Comparison of ENCODE assay signal across 33 cellular contexts in genomic region chr1:84401156-84401555, GRCh38. TPM values are rescaled to one million over a fixed set of nuclear protein-coding genes. Genes with fewer than 3 reads are reported as not detected.
"Had no signal": no experiment of that assay in that cellular context is flagged by ENCODE, and none has a peak within 500 bp of the region (broad histone marks: within the 10 kb centered on the region; RNA-seq: fewer than 3 reads in every experiment).

No MANE protein-coding gene starts in this region.

- H3K9me3 ChIP-seq: left lung, lower lobe of right lung, ovary, right atrium auricular region, right lobe of liver, tibial nerve, uterus had no signal

- H3K36me3 ChIP-seq: left lung, lower lobe of right lung, ovary, right atrium auricular region, right lobe of liver, tibial nerve, uterus had no signal

- H3K4me3 ChIP-seq: left lung, lower lobe of right lung, ovary, right atrium auricular region, right lobe of liver, smooth muscle cell, tibial nerve, uterus had no signal

- H3K27me3 Mint-ChIP-seq: naive B cell; progenitor cell of endocrine pancreas; stimulated activated memory B cell treated with anti-CD40 and anti-IgM and Interleukin-4, amounts not matched to agents 10 μg/mL and 1 μg/mL and 100 μg/mL, for 72 hours; stimulated activated naive CD8-positive, alpha-beta T cell treated with anti-CD3 and anti-CD28 coated beads, Interleukin-15, amount 100 ng/mL, for 72 hours; type B pancreatic cell had no signal

- H3K36me3 Mint-ChIP-seq: immature natural killer cell; naive B cell; natural killer cell; stimulated activated memory B cell treated with anti-CD40 and anti-IgM and Interleukin-4, amounts not matched to agents 10 μg/mL and 1 μg/mL and 100 μg/mL, for 72 hours; type B pancreatic cell had no signal

- H3K27me3 ChIP-seq: left lung, ovary, right atrium auricular region, right lobe of liver, tibial nerve, uterus had no signal

- DNase-seq: hypothalamus; immature natural killer cell; kidney; left colon; left lung; lower lobe of right lung; mammary epithelial cell; mesenchymal stem cell; naive B cell; natural killer cell; nephron progenitor cell; ovary; right lobe of liver; stimulated activated CD4-positive, alpha-beta T cell treated with anti-CD3 and anti-CD28 coated beads, Interleukin-1b, Interleukin-23, amount 100 ng/mL, for 48 hours; stimulated activated CD4-positive, alpha-beta T cell treated with anti-CD3 and anti-CD28 coated beads, Interleukin-2, amount 100 ng/mL, for 48 hours; stimulated activated CD4-positive, alpha-beta T cell treated with anti-CD3 and anti-CD28 coated beads, Interleukin-4, amount 100 ng/mL, for 4 hours; stimulated activated CD8-positive, alpha-beta memory T cell treated with anti-CD3 and anti-CD28 coated beads, Interleukin-4, amount 100 ng/mL, for 48 hours; stimulated activated naive CD4-positive, alpha-beta T cell treated with Interleukin-2 at 50 U/mL for 16 hours; stimulated activated naive CD8-positive, alpha-beta T cell treated with anti-CD3 and anti-CD28 coated beads, Interleukin-15, amount 100 ng/mL, for 72 hours; substantia nigra; uterus had no signal

- H3K9me3 Mint-ChIP-seq: immature natural killer cell; naive B cell; natural killer cell; nephron progenitor cell; stimulated activated memory B cell treated with anti-CD40 and anti-IgM and Interleukin-4, amounts not matched to agents 10 μg/mL and 1 μg/mL and 100 μg/mL, for 72 hours; stimulated activated naive CD8-positive, alpha-beta T cell treated with anti-CD3 and anti-CD28 coated beads, Interleukin-15, amount 100 ng/mL, for 72 hours; type B pancreatic cell had no signal

- H3K4me1 ChIP-seq: left lung, lower lobe of right lung, right atrium auricular region, right lobe of liver, tibial nerve, uterus had no signal

- H3K4me2 ChIP-seq: smooth muscle cell had no signal

- H3K27ac ChIP-seq: left lung, lower lobe of right lung, ovary, right atrium auricular region, right lobe of liver, tibial nerve, uterus had no signal

- H3K27ac Mint-ChIP-seq: immature natural killer cell; naive B cell; natural killer cell; nephron progenitor cell; progenitor cell of endocrine pancreas; stimulated activated memory B cell treated with anti-CD40 and anti-IgM and Interleukin-4, amounts not matched to agents 10 μg/mL and 1 μg/mL and 100 μg/mL, for 72 hours; stimulated activated naive CD8-positive, alpha-beta T cell treated with anti-CD3 and anti-CD28 coated beads, Interleukin-15, amount 100 ng/mL, for 72 hours; type B pancreatic cell had no signal

- ATAC-seq: left colon; left lung; lower lobe of right lung; natural killer cell; right lobe of liver; stimulated activated memory B cell treated with anti-CD40 and anti-IgM and Interleukin-4, amounts not matched to agents 10 μg/mL and 1 μg/mL and 100 μg/mL, for 72 hours; stimulated activated naive CD8-positive, alpha-beta T cell treated with anti-CD3 and anti-CD28 coated beads, Interleukin-15, amount 100 ng/mL, for 72 hours had no signal

- H3K4me3 Mint-ChIP-seq: immature natural killer cell; naive B cell; natural killer cell; nephron progenitor cell; stimulated activated memory B cell treated with anti-CD40 and anti-IgM and Interleukin-4, amounts not matched to agents 10 μg/mL and 1 μg/mL and 100 μg/mL, for 72 hours; stimulated activated naive CD8-positive, alpha-beta T cell treated with anti-CD3 and anti-CD28 coated beads, Interleukin-15, amount 100 ng/mL, for 72 hours; type B pancreatic cell had no signal

- H3K4me1 Mint-ChIP-seq: immature natural killer cell; naive B cell; natural killer cell; stimulated activated memory B cell treated with anti-CD40 and anti-IgM and Interleukin-4, amounts not matched to agents 10 μg/mL and 1 μg/mL and 100 μg/mL, for 72 hours; stimulated activated naive CD8-positive, alpha-beta T cell treated with anti-CD3 and anti-CD28 coated beads, Interleukin-15, amount 100 ng/mL, for 72 hours had no signal

RNA-seq across cellular contexts. Expression of gene DNASE2B, which starts 2.9 kb away (rescaled TPM):
- total RNA-seq: kidney, liver, mammary epithelial cell, mononuclear cell, natural killer cell, pulmonary artery endothelial cell, renal cortical epithelial cell, right atrium auricular region, skeletal muscle tissue, smooth muscle cell, temporal lobe, tibial nerve, uterus had no signal
- polyA plus RNA-seq: immature natural killer cell, liver, mammary epithelial cell, smooth muscle cell had no signal
